In the genomic region with DNA sequence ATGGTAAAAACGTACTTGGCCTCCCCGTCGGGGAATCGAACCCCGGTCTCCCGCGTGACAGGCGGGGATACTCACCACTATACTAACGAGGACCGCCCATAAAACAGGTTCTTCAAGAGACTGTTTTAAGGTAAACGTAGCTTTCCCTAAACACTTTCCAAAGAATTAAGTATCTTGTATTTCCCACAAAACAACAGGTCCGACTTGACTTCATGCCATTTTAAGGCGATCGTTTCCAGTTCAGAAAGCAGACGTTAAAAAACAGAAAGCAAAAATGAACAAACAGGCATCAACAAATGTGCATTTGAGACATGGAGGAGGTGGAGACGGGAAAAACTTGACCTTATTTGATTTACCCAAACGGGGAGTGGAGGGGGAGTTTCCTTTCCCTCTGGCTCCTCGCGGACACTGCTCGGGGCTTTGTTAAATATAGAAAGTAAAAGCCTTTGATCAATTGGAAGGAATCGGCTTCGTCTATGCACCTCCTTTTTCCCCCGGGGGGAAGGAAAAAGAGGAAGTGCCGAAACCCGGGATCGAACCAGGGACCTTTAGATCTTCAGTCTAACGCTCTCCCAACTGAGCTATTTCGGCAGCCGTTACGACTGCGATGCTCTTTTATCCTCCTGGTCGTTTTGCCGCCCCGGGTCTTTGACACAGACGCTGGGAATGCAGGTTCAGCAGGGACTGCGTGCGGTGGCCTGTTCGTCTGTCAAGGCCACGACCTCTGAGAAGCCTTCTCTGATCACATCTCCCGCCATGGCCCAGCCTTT, we compare ENCODE assay signal across 1 cellular context.
TF ChIP-seq lines count a peak whose summit lies in the region.

No MANE protein-coding gene starts in this region.

TF ChIP-seq in K562, 482 proteins besides CTCF, POLR2A, EP300 and RAD21 (continued from another document and continues in another):
- TF ChIP-seq, protein P1, sequence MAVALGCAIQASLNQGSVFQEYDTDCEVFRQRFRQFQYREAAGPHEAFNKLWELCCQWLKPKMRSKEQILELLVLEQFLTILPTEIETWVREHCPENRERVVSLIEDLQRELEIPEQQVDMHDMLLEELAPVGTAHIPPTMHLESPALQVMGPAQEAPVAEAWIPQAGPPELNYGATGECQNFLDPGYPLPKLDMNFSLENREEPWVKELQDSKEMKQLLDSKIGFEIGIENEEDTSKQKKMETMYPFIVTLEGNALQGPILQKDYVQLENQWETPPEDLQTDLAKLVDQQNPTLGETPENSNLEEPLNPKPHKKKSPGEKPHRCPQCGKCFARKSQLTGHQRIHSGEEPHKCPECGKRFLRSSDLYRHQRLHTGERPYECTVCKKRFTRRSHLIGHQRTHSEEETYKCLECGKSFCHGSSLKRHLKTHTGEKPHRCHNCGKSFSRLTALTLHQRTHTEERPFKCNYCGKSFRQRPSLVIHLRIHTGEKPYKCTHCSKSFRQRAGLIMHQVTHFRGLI (CRISPR knock-in tag; IDR thresholded peaks at IDR 0.05): no peak
- TF ChIP-seq NELFE (IDR thresholded peaks at IDR 0.05; ENCODE audit: insufficient read depth, insufficient read length) (no peak), ZNF77 (CRISPR knock-in tag; IDR thresholded peaks at IDR 0.05) (no peak), ELF4 (CRISPR knock-in tag; IDR thresholded peaks at IDR 0.05) (no peak), FOS (IDR thresholded peaks at IDR 0.05; ENCODE audit: extremely low read depth, insufficient read length) (no peak), SIRT6 (IDR thresholded peaks at IDR 0.05; ENCODE audit: low read depth, low read length) (no peak), CHCHD3 (CRISPR knock-in tag; IDR thresholded peaks at IDR 0.05) (no peak; the same call in 1 of the 2 replicates), MEF2A (IDR thresholded peaks at IDR 0.05; ENCODE audit: control insufficient read depth, low read depth, low read length) (no peak), POLR3G (IDR thresholded peaks at IDR 0.05; ENCODE audit: extremely low read depth, insufficient read length, insufficient replicate concordance) (no peak), ZNF507 (tag; conservative IDR thresholded peaks at IDR 0.05) (no peak), RBM22 (IDR thresholded peaks at IDR 0.05; ENCODE audit: low read depth, low read length, poor library complexity, severe bottlenecking) (no peak), HCFC1 (IDR thresholded peaks at IDR 0.05; ENCODE audit: low read depth, low read length) (peak; percentile 40; the same call in 1 of the 2 replicates), SNIP1 (IDR thresholded peaks at IDR 0.05; ENCODE audit: low read depth) (no peak), CEBPB (tag; IDR thresholded peaks at IDR 0.05) (no peak), HLTF (IDR thresholded peaks at IDR 0.05) (no peak; the same call in 1 of the 2 replicates), IRF2 (CRISPR knock-in tag; IDR thresholded peaks at IDR 0.05) (no peak), CC2D1A (IDR thresholded peaks at IDR 0.05) (no peak), PHB (CRISPR knock-in tag; IDR thresholded peaks at IDR 0.05) (no peak), CREB1 (IDR thresholded peaks at IDR 0.05) (no peak; the same call in 1 of the 2 replicates), CREB1 (CRISPR knock-in tag; IDR thresholded peaks at IDR 0.05) (peak; percentile 64), ZNF444 (CRISPR knock-in tag; IDR thresholded peaks at IDR 0.05) (no peak), GTF2A2 (tag; IDR thresholded peaks at IDR 0.05) (no peak), MTA3 (IDR thresholded peaks at IDR 0.05; ENCODE audit: borderline replicate concordance) (peak; percentile 57), BACH1 (tag; IDR thresholded peaks at IDR 0.05) (0 out of 2 replicates have a peak, but pooled peaks have one; percentile 64)
- TF ChIP-seq, protein P2, sequence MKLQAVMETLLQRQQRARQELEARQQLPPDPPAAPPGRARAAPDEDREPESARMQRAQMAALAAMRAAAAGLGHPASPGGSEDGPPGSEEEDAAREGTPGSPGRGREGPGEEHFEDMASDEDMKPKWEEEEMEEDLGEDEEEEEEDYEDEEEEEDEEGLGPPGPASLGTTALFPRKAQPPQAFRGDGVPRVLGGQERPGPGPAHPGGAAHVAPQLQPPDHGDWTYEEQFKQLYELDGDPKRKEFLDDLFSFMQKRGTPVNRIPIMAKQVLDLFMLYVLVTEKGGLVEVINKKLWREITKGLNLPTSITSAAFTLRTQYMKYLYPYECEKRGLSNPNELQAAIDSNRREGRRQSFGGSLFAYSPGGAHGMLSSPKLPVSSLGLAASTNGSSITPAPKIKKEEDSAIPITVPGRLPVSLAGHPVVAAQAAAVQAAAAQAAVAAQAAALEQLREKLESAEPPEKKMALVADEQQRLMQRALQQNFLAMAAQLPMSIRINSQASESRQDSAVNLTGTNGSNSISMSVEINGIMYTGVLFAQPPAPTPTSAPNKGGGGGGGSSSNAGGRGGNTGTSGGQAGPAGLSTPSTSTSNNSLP (IDR thresholded peaks at IDR 0.05; ENCODE audit: borderline replicate concordance, low read depth, low read length): no peak
- TF ChIP-seq, protein P3, sequence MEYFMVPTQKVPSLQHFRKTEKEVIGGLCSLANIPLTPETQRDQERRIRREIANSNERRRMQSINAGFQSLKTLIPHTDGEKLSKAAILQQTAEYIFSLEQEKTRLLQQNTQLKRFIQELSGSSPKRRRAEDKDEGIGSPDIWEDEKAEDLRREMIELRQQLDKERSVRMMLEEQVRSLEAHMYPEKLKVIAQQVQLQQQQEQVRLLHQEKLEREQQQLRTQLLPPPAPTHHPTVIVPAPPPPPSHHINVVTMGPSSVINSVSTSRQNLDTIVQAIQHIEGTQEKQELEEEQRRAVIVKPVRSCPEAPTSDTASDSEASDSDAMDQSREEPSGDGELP (CRISPR knock-in tag; IDR thresholded peaks at IDR 0.05; ENCODE audit: borderline replicate concordance): peak; percentile 73
- TF ChIP-seq, protein P4, sequence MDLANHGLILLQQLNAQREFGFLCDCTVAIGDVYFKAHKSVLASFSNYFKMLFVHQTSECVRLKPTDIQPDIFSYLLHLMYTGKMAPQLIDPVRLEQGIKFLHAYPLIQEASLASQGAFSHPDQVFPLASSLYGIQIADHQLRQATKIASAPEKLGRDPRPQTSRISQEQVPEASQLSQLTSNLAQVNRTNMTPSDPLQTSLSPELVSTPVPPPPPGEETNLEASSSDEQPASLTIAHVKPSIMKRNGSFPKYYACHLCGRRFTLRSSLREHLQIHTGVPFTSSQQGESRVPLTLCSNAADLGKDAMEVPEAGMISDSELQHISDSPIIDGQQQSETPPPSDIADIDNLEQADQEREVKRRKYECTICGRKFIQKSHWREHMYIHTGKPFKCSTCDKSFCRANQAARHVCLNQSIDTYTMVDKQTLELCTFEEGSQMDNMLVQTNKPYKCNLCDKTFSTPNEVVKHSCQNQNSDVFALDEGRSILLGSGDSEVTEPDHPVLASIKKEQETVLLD (IDR thresholded peaks at IDR 0.05): peak; percentile 15; the same call in 1 of the 2 replicates
- TF ChIP-seq, protein P5, sequence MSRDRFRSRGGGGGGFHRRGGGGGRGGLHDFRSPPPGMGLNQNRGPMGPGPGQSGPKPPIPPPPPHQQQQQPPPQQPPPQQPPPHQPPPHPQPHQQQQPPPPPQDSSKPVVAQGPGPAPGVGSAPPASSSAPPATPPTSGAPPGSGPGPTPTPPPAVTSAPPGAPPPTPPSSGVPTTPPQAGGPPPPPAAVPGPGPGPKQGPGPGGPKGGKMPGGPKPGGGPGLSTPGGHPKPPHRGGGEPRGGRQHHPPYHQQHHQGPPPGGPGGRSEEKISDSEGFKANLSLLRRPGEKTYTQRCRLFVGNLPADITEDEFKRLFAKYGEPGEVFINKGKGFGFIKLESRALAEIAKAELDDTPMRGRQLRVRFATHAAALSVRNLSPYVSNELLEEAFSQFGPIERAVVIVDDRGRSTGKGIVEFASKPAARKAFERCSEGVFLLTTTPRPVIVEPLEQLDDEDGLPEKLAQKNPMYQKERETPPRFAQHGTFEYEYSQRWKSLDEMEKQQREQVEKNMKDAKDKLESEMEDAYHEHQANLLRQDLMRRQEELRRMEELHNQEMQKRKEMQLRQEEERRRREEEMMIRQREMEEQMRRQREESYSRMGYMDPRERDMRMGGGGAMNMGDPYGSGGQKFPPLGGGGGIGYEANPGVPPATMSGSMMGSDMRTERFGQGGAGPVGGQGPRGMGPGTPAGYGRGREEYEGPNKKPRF (IDR thresholded peaks at IDR 0.05; ENCODE audit: low read depth, low read length): no peak
- TF ChIP-seq, protein P6, sequence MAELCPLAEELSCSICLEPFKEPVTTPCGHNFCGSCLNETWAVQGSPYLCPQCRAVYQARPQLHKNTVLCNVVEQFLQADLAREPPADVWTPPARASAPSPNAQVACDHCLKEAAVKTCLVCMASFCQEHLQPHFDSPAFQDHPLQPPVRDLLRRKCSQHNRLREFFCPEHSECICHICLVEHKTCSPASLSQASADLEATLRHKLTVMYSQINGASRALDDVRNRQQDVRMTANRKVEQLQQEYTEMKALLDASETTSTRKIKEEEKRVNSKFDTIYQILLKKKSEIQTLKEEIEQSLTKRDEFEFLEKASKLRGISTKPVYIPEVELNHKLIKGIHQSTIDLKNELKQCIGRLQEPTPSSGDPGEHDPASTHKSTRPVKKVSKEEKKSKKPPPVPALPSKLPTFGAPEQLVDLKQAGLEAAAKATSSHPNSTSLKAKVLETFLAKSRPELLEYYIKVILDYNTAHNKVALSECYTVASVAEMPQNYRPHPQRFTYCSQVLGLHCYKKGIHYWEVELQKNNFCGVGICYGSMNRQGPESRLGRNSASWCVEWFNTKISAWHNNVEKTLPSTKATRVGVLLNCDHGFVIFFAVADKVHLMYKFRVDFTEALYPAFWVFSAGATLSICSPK (IDR thresholded peaks at IDR 0.05; ENCODE audit: borderline replicate concordance): no peak
- TF ChIP-seq, protein P7, sequence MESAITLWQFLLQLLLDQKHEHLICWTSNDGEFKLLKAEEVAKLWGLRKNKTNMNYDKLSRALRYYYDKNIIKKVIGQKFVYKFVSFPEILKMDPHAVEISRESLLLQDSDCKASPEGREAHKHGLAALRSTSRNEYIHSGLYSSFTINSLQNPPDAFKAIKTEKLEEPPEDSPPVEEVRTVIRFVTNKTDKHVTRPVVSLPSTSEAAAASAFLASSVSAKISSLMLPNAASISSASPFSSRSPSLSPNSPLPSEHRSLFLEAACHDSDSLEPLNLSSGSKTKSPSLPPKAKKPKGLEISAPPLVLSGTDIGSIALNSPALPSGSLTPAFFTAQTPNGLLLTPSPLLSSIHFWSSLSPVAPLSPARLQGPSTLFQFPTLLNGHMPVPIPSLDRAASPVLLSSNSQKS (CRISPR knock-in tag; IDR thresholded peaks at IDR 0.05): no peak
- TF ChIP-seq, protein P8, sequence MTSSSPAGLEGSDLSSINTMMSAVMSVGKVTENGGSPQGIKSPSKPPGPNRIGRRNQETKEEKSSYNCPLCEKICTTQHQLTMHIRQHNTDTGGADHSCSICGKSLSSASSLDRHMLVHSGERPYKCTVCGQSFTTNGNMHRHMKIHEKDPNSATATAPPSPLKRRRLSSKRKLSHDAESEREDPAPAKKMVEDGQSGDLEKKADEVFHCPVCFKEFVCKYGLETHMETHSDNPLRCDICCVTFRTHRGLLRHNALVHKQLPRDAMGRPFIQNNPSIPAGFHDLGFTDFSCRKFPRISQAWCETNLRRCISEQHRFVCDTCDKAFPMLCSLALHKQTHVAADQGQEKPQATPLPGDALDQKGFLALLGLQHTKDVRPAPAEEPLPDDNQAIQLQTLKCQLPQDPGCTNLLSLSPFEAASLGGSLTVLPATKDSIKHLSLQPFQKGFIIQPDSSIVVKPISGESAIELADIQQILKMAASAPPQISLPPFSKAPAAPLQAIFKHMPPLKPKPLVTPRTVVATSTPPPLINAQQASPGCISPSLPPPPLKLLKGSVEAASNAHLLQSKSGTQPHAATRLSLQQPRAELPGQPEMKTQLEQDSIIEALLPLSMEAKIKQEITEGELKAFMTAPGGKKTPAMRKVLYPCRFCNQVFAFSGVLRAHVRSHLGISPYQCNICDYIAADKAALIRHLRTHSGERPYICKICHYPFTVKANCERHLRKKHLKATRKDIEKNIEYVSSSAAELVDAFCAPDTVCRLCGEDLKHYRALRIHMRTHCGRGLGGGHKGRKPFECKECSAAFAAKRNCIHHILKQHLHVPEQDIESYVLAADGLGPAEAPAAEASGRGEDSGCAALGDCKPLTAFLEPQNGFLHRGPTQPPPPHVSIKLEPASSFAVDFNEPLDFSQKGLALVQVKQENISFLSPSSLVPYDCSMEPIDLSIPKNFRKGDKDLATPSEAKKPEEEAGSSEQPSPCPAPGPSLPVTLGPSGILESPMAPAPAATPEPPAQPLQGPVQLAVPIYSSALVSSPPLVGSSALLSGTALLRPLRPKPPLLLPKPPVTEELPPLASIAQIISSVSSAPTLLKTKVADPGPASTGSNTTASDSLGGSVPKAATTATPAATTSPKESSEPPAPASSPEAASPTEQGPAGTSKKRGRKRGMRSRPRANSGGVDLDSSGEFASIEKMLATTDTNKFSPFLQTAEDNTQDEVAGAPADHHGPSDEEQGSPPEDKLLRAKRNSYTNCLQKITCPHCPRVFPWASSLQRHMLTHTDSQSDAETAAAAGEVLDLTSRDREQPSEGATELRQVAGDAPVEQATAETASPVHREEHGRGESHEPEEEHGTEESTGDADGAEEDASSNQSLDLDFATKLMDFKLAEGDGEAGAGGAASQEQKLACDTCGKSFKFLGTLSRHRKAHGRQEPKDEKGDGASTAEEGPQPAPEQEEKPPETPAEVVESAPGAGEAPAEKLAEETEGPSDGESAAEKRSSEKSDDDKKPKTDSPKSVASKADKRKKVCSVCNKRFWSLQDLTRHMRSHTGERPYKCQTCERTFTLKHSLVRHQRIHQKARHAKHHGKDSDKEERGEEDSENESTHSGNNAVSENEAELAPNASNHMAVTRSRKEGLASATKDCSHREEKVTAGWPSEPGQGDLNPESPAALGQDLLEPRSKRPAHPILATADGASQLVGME (CRISPR knock-in tag; IDR thresholded peaks at IDR 0.05): no peak
- TF ChIP-seq, protein P9, sequence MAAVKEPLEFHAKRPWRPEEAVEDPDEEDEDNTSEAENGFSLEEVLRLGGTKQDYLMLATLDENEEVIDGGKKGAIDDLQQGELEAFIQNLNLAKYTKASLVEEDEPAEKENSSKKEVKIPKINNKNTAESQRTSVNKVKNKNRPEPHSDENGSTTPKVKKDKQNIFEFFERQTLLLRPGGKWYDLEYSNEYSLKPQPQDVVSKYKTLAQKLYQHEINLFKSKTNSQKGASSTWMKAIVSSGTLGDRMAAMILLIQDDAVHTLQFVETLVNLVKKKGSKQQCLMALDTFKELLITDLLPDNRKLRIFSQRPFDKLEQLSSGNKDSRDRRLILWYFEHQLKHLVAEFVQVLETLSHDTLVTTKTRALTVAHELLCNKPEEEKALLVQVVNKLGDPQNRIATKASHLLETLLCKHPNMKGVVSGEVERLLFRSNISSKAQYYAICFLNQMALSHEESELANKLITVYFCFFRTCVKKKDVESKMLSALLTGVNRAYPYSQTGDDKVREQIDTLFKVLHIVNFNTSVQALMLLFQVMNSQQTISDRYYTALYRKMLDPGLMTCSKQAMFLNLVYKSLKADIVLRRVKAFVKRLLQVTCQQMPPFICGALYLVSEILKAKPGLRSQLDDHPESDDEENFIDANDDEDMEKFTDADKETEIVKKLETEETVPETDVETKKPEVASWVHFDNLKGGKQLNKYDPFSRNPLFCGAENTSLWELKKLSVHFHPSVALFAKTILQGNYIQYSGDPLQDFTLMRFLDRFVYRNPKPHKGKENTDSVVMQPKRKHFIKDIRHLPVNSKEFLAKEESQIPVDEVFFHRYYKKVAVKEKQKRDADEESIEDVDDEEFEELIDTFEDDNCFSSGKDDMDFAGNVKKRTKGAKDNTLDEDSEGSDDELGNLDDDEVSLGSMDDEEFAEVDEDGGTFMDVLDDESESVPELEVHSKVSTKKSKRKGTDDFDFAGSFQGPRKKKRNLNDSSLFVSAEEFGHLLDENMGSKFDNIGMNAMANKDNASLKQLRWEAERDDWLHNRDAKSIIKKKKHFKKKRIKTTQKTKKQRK (IDR thresholded peaks at IDR 0.05; ENCODE audit: borderline replicate concordance, low read depth, low read length): no peak
